30 cellular contexts compared by ENCODE assay signal in genomic region chr20:36346256-36346655, GRCh38.
"Had no signal": no experiment of that assay in that cellular context is flagged by ENCODE, and none has a peak within 500 bp of the region (broad histone marks: within the 10 kb centered on the region; RNA-seq: fewer than 3 reads in every experiment).

No MANE protein-coding gene starts in this region.

- H3K4me3 ChIP-seq: neural progenitor cell, ovary, psoas muscle, right lobe of liver, sigmoid colon, suprapubic skin, testis, tibial artery, transverse colon, upper lobe of right lung, uterus had no signal

- H3K36me3 ChIP-seq: neural progenitor cell, neutrophil, ovary, right lobe of liver, sigmoid colon, suprapubic skin, tibial artery, transverse colon, upper lobe of right lung, uterus had no signal

- H3K9me3 ChIP-seq: neutrophil, ovary, psoas muscle, right lobe of liver, sigmoid colon, suprapubic skin, testis, tibial artery, transverse colon, upper lobe of right lung, uterus had no signal

- H3K36me3 Mint-ChIP-seq: naive thymus-derived CD4-positive, alpha-beta T cell; natural killer cell; neural progenitor cell; stimulated activated memory B cell treated with anti-CD40 and anti-IgM and Interleukin-4, amounts not matched to agents 10 μg/mL and 1 μg/mL and 100 μg/mL, for 72 hours; type B pancreatic cell had no signal

- H2AFZ ChIP-seq: neural progenitor cell, parathyroid adenoma had no signal

- H3K9me3 Mint-ChIP-seq: naive thymus-derived CD4-positive, alpha-beta T cell; natural killer cell; nephron; neural progenitor cell; stimulated activated memory B cell treated with anti-CD40 and anti-IgM and Interleukin-4, amounts not matched to agents 10 μg/mL and 1 μg/mL and 100 μg/mL, for 72 hours; stimulated activated naive CD8-positive, alpha-beta T cell treated with anti-CD3 and anti-CD28 coated beads, Interleukin-15, amount 100 ng/mL, for 72 hours; type B pancreatic cell had no signal

- H3K27ac Mint-ChIP-seq: natural killer cell; nephron; neural progenitor cell; progenitor cell of endocrine pancreas; stimulated activated memory B cell treated with anti-CD40 and anti-IgM and Interleukin-4, amounts not matched to agents 10 μg/mL and 1 μg/mL and 100 μg/mL, for 72 hours; stimulated activated naive CD8-positive, alpha-beta T cell treated with anti-CD3 and anti-CD28 coated beads, Interleukin-15, amount 100 ng/mL, for 72 hours; type B pancreatic cell had no signal

- H3K4me2 ChIP-seq: neural progenitor cell had no signal

- H3K4me3 Mint-ChIP-seq: naive thymus-derived CD4-positive, alpha-beta T cell; natural killer cell; nephron; neural progenitor cell; stimulated activated memory B cell treated with anti-CD40 and anti-IgM and Interleukin-4, amounts not matched to agents 10 μg/mL and 1 μg/mL and 100 μg/mL, for 72 hours; stimulated activated naive CD8-positive, alpha-beta T cell treated with anti-CD3 and anti-CD28 coated beads, Interleukin-15, amount 100 ng/mL, for 72 hours; type B pancreatic cell had no signal

- H3K4me1 Mint-ChIP-seq: naive thymus-derived CD4-positive, alpha-beta T cell; natural killer cell; nephron; stimulated activated memory B cell treated with anti-CD40 and anti-IgM and Interleukin-4, amounts not matched to agents 10 μg/mL and 1 μg/mL and 100 μg/mL, for 72 hours; stimulated activated naive CD8-positive, alpha-beta T cell treated with anti-CD3 and anti-CD28 coated beads, Interleukin-15, amount 100 ng/mL, for 72 hours had no signal

- H3K27me3 ChIP-seq: neural progenitor cell, neutrophil, ovary, right lobe of liver, sigmoid colon, testis, uterus had no signal

- H3K9ac ChIP-seq: neural progenitor cell, parathyroid adenoma had no signal

- H3K27ac ChIP-seq: neural progenitor cell, neutrophil, ovary, parathyroid adenoma, psoas muscle, right lobe of liver, sigmoid colon, suprapubic skin, testis, tibial artery, transverse colon, upper lobe of right lung, uterus had no signal

- ATAC-seq: naive thymus-derived CD4-positive, alpha-beta T cell; natural killer cell; psoas muscle; right cardiac atrium; right lobe of liver; stimulated activated memory B cell treated with anti-CD40 and anti-IgM and Interleukin-4, amounts not matched to agents 10 μg/mL and 1 μg/mL and 100 μg/mL, for 72 hours; stimulated activated naive CD8-positive, alpha-beta T cell treated with anti-CD3 and anti-CD28 coated beads, Interleukin-15, amount 100 ng/mL, for 72 hours; stimulated activated naive CD8-positive, alpha-beta T cell treated with anti-CD3 and anti-CD28 coated beads, Interleukin-15, Interleukin-2, amounts not matched to agents 100 U/mL and 50 U/mL, for 24 hours; upper lobe of right lung had no signal

- H3K4me1 ChIP-seq: neural progenitor cell, parathyroid adenoma, psoas muscle, right lobe of liver, sigmoid colon, suprapubic skin, testis, tibial artery, transverse colon, upper lobe of right lung, uterus had no signal

- DNase-seq: naive thymus-derived CD4-positive, alpha-beta T cell; natural killer cell; nucleus accumbens; ovary; right cardiac atrium; right lobe of liver; sigmoid colon; small intestine; stimulated activated CD4-positive, alpha-beta T cell treated with anti-CD3 and anti-CD28 coated beads, Interleukin-15, amount 100 ng/mL, for 24 hours; stimulated activated CD4-positive, alpha-beta T cell treated with anti-CD3 and anti-CD28 coated beads, Interleukin-2, amount 100 ng/mL, for 24 hours; stimulated activated CD4-positive, alpha-beta T cell treated with anti-CD3 and anti-CD28 coated beads, Interleukin-2, amount 100 ng/mL, for 48 hours; stimulated activated CD4-positive, alpha-beta T cell treated with anti-CD3 and anti-CD28 coated beads, Interleukin-4, amount 100 ng/mL, for 24 hours; stimulated activated naive CD4-positive, alpha-beta T cell; stimulated activated naive CD8-positive, alpha-beta T cell treated with anti-CD3 and anti-CD28 coated beads, Interleukin-15, amount 100 ng/mL, for 72 hours; stimulated activated naive CD8-positive, alpha-beta T cell treated with anti-CD3 and anti-CD28 coated beads, Interleukin-15, Interleukin-2, amounts not matched to agents 100 U/mL and 50 U/mL, for 24 hours; substantia nigra; testis; tibial artery; transverse colon; upper lobe of right lung; uterus had no signal
